ENCODE assay signal across 8 cellular contexts in the genomic region with DNA sequence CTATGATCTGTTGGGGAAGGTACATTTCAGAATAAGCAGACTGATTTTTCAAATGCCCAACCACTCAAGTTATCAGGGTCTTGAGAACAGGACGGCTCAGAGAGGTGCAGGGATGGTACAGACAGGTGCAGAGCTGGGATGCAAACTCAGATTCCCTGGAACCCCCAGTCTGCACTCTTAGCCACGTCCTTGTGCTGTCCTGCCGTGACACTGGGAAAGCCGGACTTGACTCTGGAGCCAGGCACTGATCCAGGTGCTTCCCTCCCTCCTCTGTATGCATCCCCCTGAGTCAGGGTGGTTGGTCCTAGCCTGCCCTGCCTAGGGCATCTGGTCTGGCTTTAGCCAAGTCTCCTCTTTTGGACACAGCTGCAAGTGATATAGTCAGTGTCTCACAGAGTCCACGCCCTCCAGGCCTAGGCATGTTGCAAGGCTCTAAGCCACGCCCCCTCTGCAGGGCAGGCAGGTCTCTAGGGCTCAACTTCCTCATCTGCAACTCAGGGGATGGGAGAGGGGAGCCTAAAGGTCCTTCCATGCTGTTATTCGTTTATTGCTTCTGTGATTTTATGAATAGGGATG.
DNase-seq lines count a peak whose midpoint lies in the region; ATAC-seq and TF ChIP-seq lines count a peak whose summit lies in the region.

No MANE protein-coding gene starts in this region.

- intact Hi-C loops in stomach (cut with DNase I; ENCODE audit: low total_unique reads) = no loop called here
- intact Hi-C loops in psoas muscle (cut with DNase I) = no loop called here

- no peaks in the 10 kb centered on the region for H3K23me2 ChIP-seq in H9 (ENCODE audit: insufficient read length, low read depth, low read length, poor library complexity, severe bottlenecking)

- no peak for TF ChIP-seq CTCF in H9 (conservative IDR thresholded peaks at IDR 0.05)
- no peak for TF ChIP-seq CTCF in stomach (IDR thresholded peaks at IDR 0.05)
- no peak for TF ChIP-seq CTCF in psoas muscle (IDR thresholded peaks at IDR 0.05)

- no peak overlapping the region for H3K4me2 ChIP-seq in H9 (ENCODE audit: insufficient read depth, insufficient read length, low read length)

- WGBS in H9 (ENCODE audit: extremely low coverage, insufficient read length, low lambda C conversion rate) = no CpG with 5 or more reads among the region's 7 CpGs
- WGBS in stomach, 5 donors = 56 to 71% (median 63%) methylated on average over 7 of the region's 7 CpGs
- 66 to 82% (median 81%) methylated on average over 7 of the region's 7 CpGs for whole genome bisulfite sequencing in psoas muscle, 3 donors

- no peak overlapping the region for H3K18ac ChIP-seq in H9 (ENCODE audit: insufficient read length, low read depth, low read length)

- H3K79me1 ChIP-seq in H9 (ENCODE audit: insufficient read depth, low read depth, low read length, poor library complexity, severe bottlenecking) = no peaks in the 10 kb centered on the region

- ATAC-seq in psoas muscle = no peak

- H3K4me3 Mint-ChIP-seq in H9 = 0 out of 5 replicates have a peak overlapping the region, but pooled peaks of 1 of the 2 experiments have one; percentile 42

- H3K79me2 ChIP-seq in H9 (ENCODE audit: insufficient read depth, low read length) = no peaks in the 10 kb centered on the region

- no peaks in the 10 kb centered on the region for H3K36me3 ChIP-seq in stomach
- H3K36me3 ChIP-seq in psoas muscle (ENCODE audit: insufficient read depth in 1 of 2, low read depth in 1 of 2) = no peaks in the 10 kb centered on the region

- H3K27me3 ChIP-seq in H9 (ENCODE audit: insufficient read depth, low read length) (no peaks in the 10 kb centered on the region), stomach (peaks cover 0 to 10% (median 0%) of the 10 kb centered on the region in 3 donors), psoas muscle (ENCODE audit: insufficient read depth in 3 of 3, low read length in 2 of 3) (peaks cover 0 to 4% (median 0%) of the 10 kb centered on the region in 3 donors)

- no peak overlapping the region for H2BK5ac ChIP-seq in H9 (ENCODE audit: insufficient read length, low read length)

- H4K8ac ChIP-seq in H9 (replicated peaks; ENCODE audit: insufficient read length, low read depth, low read length) = no peak overlapping the region

- H3K36me3 Mint-ChIP-seq in H9 (ENCODE audit: insufficient read depth in 1 of 3, low read depth in 3 of 3) = no peaks in the 10 kb centered on the region

- H3K4me3 ChIP-seq in stomach (no peak overlapping the region), psoas muscle (no peak overlapping the region)

- no peaks in the 10 kb centered on the region; the same call in 1 of the 2 replicates for H3K27me3 Mint-ChIP-seq in H9 (ENCODE audit: low read depth)

- DNase-seq in CMK (ENCODE audit: low read depth) (peak; percentile 50), H9 (peak; percentile 83), SIG-M5 treated with dmso at 0.1 percent for 504 hours (lab: John Stamatoyannopoulos, UW; ENCODE audit: unreplicated experiment) (peak; percentile 87), fibroblast of gingiva (ENCODE audit: low read depth) (peak; percentile 4), stomach (peak; percentile 39), psoas muscle (no peak), NCI-H2171 treated with DMSO at 0.1 percent for 48 hours (lab: John Stamatoyannopoulos, UW) (no peak), DMS114 treated with DMSO at 0.1 percent for 48 hours (lab: John Stamatoyannopoulos, UW; ENCODE audit: unreplicated experiment) (no peak)

- no peak overlapping the region for H3K23ac ChIP-seq in H9 (ENCODE audit: insufficient read length, low read depth, low read length)

- H3K4me1 ChIP-seq in H9 (ENCODE audit: insufficient read depth, low read length) (peaks cover 3% of the 10 kb centered on the region; the same call in 1 of the 2 replicates), stomach (no peaks in the 10 kb centered on the region), psoas muscle (no peaks in the 10 kb centered on the region)

- H3K9me3 Mint-ChIP-seq in H9 = no peaks in the 10 kb centered on the region

- H3K27ac ChIP-seq in H9 (ENCODE audit: insufficient read length, low read depth, low read length) (no peak overlapping the region), stomach (no peak overlapping the region), psoas muscle (no peak overlapping the region)

- H3K9me3 ChIP-seq in H9 (ENCODE audit: control insufficient read depth, low read depth, low read length) = no peaks in the 10 kb centered on the region
- no peaks in the 10 kb centered on the region for H3K9me3 ChIP-seq in stomach
- H3K9me3 ChIP-seq in psoas muscle = no peaks in the 10 kb centered on the region

- no peaks in the 10 kb centered on the region for H4K20me1 ChIP-seq in H9 (ENCODE audit: control insufficient read depth, insufficient read depth, insufficient read length)

- no peak overlapping the region for H3K56ac ChIP-seq in H9 (ENCODE audit: insufficient read length, low read depth, low read length)

- H2AK5ac ChIP-seq in H9 (ENCODE audit: insufficient read length, low read length) = no peak overlapping the region

- H3K4me1 Mint-ChIP-seq in H9 = peaks cover 49 to 80% of the 10 kb centered on the region in 2 experiments

- TF ChIP-seq POLR2A in stomach (IDR thresholded peaks at IDR 0.05) = no peak

- no peak overlapping the region for H3K4ac ChIP-seq in H9 (ENCODE audit: low read depth, low read length)

- H2AFZ ChIP-seq in H9 (ENCODE audit: low read length) = no peak overlapping the region

- no peak overlapping the region for H2BK15ac ChIP-seq in H9 (ENCODE audit: low read depth, low read length)

- no peak overlapping the region for H4K5ac ChIP-seq in H9 (ENCODE audit: insufficient read length, low read depth, low read length)

- peak overlapping the region in 1 of 3 experiments; percentile 52; a peak in 1 of 7 replicates for H3K27ac Mint-ChIP-seq in H9

- no peak overlapping the region for H2BK120ac ChIP-seq in H9 (ENCODE audit: low read depth, low read length, poor library complexity, severe bottlenecking)

- no peak overlapping the region for H2BK20ac ChIP-seq in H9 (ENCODE audit: low read depth, low read length, poor library complexity, severe bottlenecking)

- TF ChIP-seq EP300 in stomach (IDR thresholded peaks at IDR 0.05) = no peak

- no peak overlapping the region for H3K14ac ChIP-seq in H9 (ENCODE audit: insufficient read depth, low read length)

- no peak overlapping the region for H4K91ac ChIP-seq in H9 (ENCODE audit: insufficient read length, low read depth, low read length)

- H2BK12ac ChIP-seq in H9 (ENCODE audit: insufficient read length, low read depth, low read length) = no peak overlapping the region

- H3K9ac ChIP-seq in H9 (ENCODE audit: extremely low read depth, insufficient read length, low read length) = no peak overlapping the region

- H3T11ph ChIP-seq in H9 (ENCODE audit: low read length) = no peak overlapping the region

Comparison
In these comparisons a context has a peak if more than half of its experiments do, and no peak if none do; other contexts are left out.
1. DNase-seq: peak in CMK (single experiment), H9 (single experiment), SIG-M5 treated with dmso at 0.1 percent for 504 hours (single experiment), fibroblast of gingiva (single experiment) and stomach (single experiment); none in psoas muscle (0 of 2), NCI-H2171 treated with DMSO at 0.1 percent for 48 hours (single experiment) and DMS114 treated with DMSO at 0.1 percent for 48 hours (single experiment).